Comparison of ENCODE assay signal across 8 cellular contexts in genomic region chr20:49276201-49276894, GRCh38. TPM values are rescaled to one million over a fixed set of nuclear protein-coding genes. Genes with fewer than 3 reads are reported as not detected.
DNase-seq lines count a peak whose midpoint lies in the region; ATAC-seq and TF ChIP-seq lines count a peak whose summit lies in the region.

No MANE protein-coding gene starts in this region.

- no peak overlapping the region for H3K23ac ChIP-seq in H9 (ENCODE audit: insufficient read length, low read depth, low read length)

- POLR2A ChIA-PET in AG04449 (lab: Yijun Ruan, JAX) = interaction anchor here (1.1 kb wide), 1 partner anchor 24 kb away, joined by 7 read pairs; no protein-coding TSS in a partner anchor

- H3K56ac ChIP-seq in H9 (ENCODE audit: insufficient read length, low read depth, low read length) = no peak overlapping the region

- peaks cover 36% of the 10 kb centered on the region for H3K79me2 ChIP-seq in H9 (ENCODE audit: insufficient read depth, low read length)

- no peak overlapping the region for H2BK20ac ChIP-seq in H9 (ENCODE audit: low read depth, low read length, poor library complexity, severe bottlenecking)

- H3K4me2 ChIP-seq in H9 (ENCODE audit: insufficient read depth, insufficient read length, low read length) = peak overlapping the region; percentile 80
- H3K4me2 ChIP-seq in skeletal muscle satellite cell (ENCODE audit: low read length) = peak overlapping the region; percentile 74

- no peak overlapping the region for H3K27ac ChIP-seq in H9 (ENCODE audit: insufficient read length, low read depth, low read length)
- peak overlapping the region in 11 of 12 donors; percentile 90 to 99 (median 96) for H3K27ac ChIP-seq in heart left ventricle

- peak; percentile 49 for ATAC-seq in activated T-cell treated with anti-CD3 and anti-CD28 coated beads, Interleukin-2, amount 50 U/mL, for 72 hours (replicated peaks in 1 of 2)
- peak in 1 of 4 donors; percentile 20 for ATAC-seq in heart left ventricle
- no peak for ATAC-seq in GM18511 (IDR thresholded peaks at IDR 0.05; ENCODE audit: unreplicated experiment)

- H4K8ac ChIP-seq in H9 (replicated peaks; ENCODE audit: insufficient read length, low read depth, low read length) = no peak overlapping the region

- no peak overlapping the region for H2BK120ac ChIP-seq in H9 (ENCODE audit: low read depth, low read length, poor library complexity, severe bottlenecking)

- no peak overlapping the region for H2BK12ac ChIP-seq in H9 (ENCODE audit: insufficient read length, low read depth, low read length)

- TF ChIP-seq CTCF in AG04449 (IDR thresholded peaks at IDR 0.05; ENCODE audit: insufficient read depth, low read length, missing control alignments) = no peak
- no peak for TF ChIP-seq CTCF in H9 (conservative IDR thresholded peaks at IDR 0.05)
- TF ChIP-seq CTCF in heart left ventricle (IDR thresholded peaks at IDR 0.05) = no peak

- peak overlapping the region; percentile 99 for H3K4me3 ChIP-seq in AG04449 (ENCODE audit: low read depth, low read length)
- peak overlapping the region in 11 of 12 donors; percentile 64 to 90 (median 82) for H3K4me3 ChIP-seq in heart left ventricle
- H3K4me3 ChIP-seq in skeletal muscle satellite cell (ENCODE audit: low read length) = peak overlapping the region; percentile 81

- CTCF ChIA-PET in AG04449 (lab: Yijun Ruan, JAX) = interaction anchor here (0.9 to 4.0 kb wide), 6 partner anchors 9 to 208 kb away, joined by 3 to 17 read pairs (median 3); no protein-coding TSS in a partner anchor

- no peak overlapping the region for H3K4ac ChIP-seq in H9 (ENCODE audit: low read depth, low read length)

- H3K9me3 Mint-ChIP-seq in H9 = peaks cover 21 to 32% of the 10 kb centered on the region in 2 experiments
- peaks cover 5 to 6% of the 10 kb centered on the region in 2 donors for H3K9me3 Mint-ChIP-seq in activated T-cell treated with anti-CD3 and anti-CD28 coated beads, Interleukin-2, amount 50 U/mL, for 72 hours

- peaks cover 18 to 24% of the 10 kb centered on the region in 2 experiments for H3K4me1 Mint-ChIP-seq in H9
- H3K4me1 Mint-ChIP-seq in activated T-cell treated with anti-CD3 and anti-CD28 coated beads, Interleukin-2, amount 50 U/mL, for 72 hours (ENCODE audit: low read depth) = peaks cover 72% of the 10 kb centered on the region

- H3K36me3 Mint-ChIP-seq in H9 (ENCODE audit: insufficient read depth in 1 of 3, low read depth in 3 of 3) = peaks cover 43 to 67% (median 62%) of the 10 kb centered on the region in 3 experiments
- H3K36me3 Mint-ChIP-seq in activated T-cell treated with anti-CD3 and anti-CD28 coated beads, Interleukin-2, amount 50 U/mL, for 72 hours (ENCODE audit: insufficient read depth in 2 of 2) = peaks cover 45 to 70% of the 10 kb centered on the region in 2 donors

- WGBS in H9 (ENCODE audit: extremely low coverage, insufficient read length, low lambda C conversion rate) = no CpG with 5 or more reads among the region's 2 CpGs
- WGBS in heart left ventricle, 4 donors = 9 to 17% (median 11%) methylated on average over 2 of the region's 2 CpGs

- no peak overlapping the region for H2BK15ac ChIP-seq in H9 (ENCODE audit: low read depth, low read length)

- H4K20me1 ChIP-seq in H9 (ENCODE audit: control insufficient read depth, insufficient read depth, insufficient read length) = no peaks in the 10 kb centered on the region

- no peaks in the 10 kb centered on the region for H3K27me3 ChIP-seq in H9 (ENCODE audit: insufficient read depth, low read length)
- no peaks in the 10 kb centered on the region for H3K27me3 ChIP-seq in heart left ventricle
- H3K27me3 ChIP-seq in skeletal muscle satellite cell (ENCODE audit: control insufficient read depth, insufficient read depth, low read length) = no peaks in the 10 kb centered on the region

- H3K14ac ChIP-seq in H9 (ENCODE audit: insufficient read depth, low read length) = no peak overlapping the region

- H3K36me3 ChIP-seq in heart left ventricle (peaks cover 9 to 73% (median 60%) of the 10 kb centered on the region in 9 donors), skeletal muscle satellite cell (ENCODE audit: insufficient read depth, low read length) (peaks cover 58% of the 10 kb centered on the region)

- H3K27ac Mint-ChIP-seq in H9 = no peak overlapping the region
- H3K27ac Mint-ChIP-seq in activated T-cell treated with anti-CD3 and anti-CD28 coated beads, Interleukin-2, amount 50 U/mL, for 72 hours = peak overlapping the region; percentile 100

- H3K18ac ChIP-seq in H9 (ENCODE audit: insufficient read length, low read depth, low read length) = no peak overlapping the region

- H3K79me1 ChIP-seq in H9 (ENCODE audit: insufficient read depth, low read depth, low read length, poor library complexity, severe bottlenecking) = no peaks in the 10 kb centered on the region

- H2BK5ac ChIP-seq in H9 (ENCODE audit: insufficient read length, low read length) = no peak overlapping the region

- DNase-seq in AG04449 (ENCODE audit: low read depth, low spot score) (no peak), H9 (no peak), NOMO-1 treated with DMSO at 0.1 percent for 48 hours (lab: John Stamatoyannopoulos, UW; ENCODE audit: unreplicated experiment) (peak; percentile 77), heart left ventricle (peak in 3 of 5 donors; percentile 28 to 50 (median 49)), amniotic stem cell (lab: John Stamatoyannopoulos, UW) (no peak)
- DNase-seq in activated T-cell treated with anti-CD3 and anti-CD28 coated beads, Interleukin-2, amount 50 U/mL, for 72 hours = peak; percentile 64 to 77

- intact Hi-C loops in heart left ventricle (cut with DNase I) = no loop called here

- TF ChIP-seq POLR2A in heart left ventricle (IDR thresholded peaks at IDR 0.05) = no peak

- H3K4me3 Mint-ChIP-seq in H9 = peak overlapping the region; percentile 99
- H3K4me3 Mint-ChIP-seq in activated T-cell treated with anti-CD3 and anti-CD28 coated beads, Interleukin-2, amount 50 U/mL, for 72 hours = peak overlapping the region; percentile 93 to 100

- peaks cover 30% of the 10 kb centered on the region for H3K23me2 ChIP-seq in H9 (ENCODE audit: insufficient read length, low read depth, low read length, poor library complexity, severe bottlenecking)

- peaks cover 16% of the 10 kb centered on the region; the same call in 1 of the 2 replicates for H3K27me3 Mint-ChIP-seq in H9 (ENCODE audit: low read depth)
- no peaks in the 10 kb centered on the region for H3K27me3 Mint-ChIP-seq in activated T-cell treated with anti-CD3 and anti-CD28 coated beads, Interleukin-2, amount 50 U/mL, for 72 hours (ENCODE audit: low read depth)

- no peak overlapping the region for H4K91ac ChIP-seq in H9 (ENCODE audit: insufficient read length, low read depth, low read length)

- H2AFZ ChIP-seq in H9 (ENCODE audit: low read length) = no peak overlapping the region

- H3K9me3 ChIP-seq in H9 (ENCODE audit: control insufficient read depth, low read depth, low read length) = no peaks in the 10 kb centered on the region
- peaks cover 0 to 18% (median 7%) of the 10 kb centered on the region in 12 donors for H3K9me3 ChIP-seq in heart left ventricle
- peaks cover 10% of the 10 kb centered on the region for H3K9me3 ChIP-seq in skeletal muscle satellite cell (replicated peaks; ENCODE audit: low read length)

- H3K9ac ChIP-seq in H9 (ENCODE audit: extremely low read depth, insufficient read length, low read length) (no peak overlapping the region), skeletal muscle satellite cell (ENCODE audit: low read depth, low read length) (peak overlapping the region; percentile 91)

- no peak overlapping the region for H4K5ac ChIP-seq in H9 (ENCODE audit: insufficient read length, low read depth, low read length)

- no peak overlapping the region for H2AK5ac ChIP-seq in H9 (ENCODE audit: insufficient read length, low read length)

- no peak overlapping the region for H3T11ph ChIP-seq in H9 (ENCODE audit: low read length)

- no peaks in the 10 kb centered on the region for H3K4me1 ChIP-seq in H9 (ENCODE audit: insufficient read depth, low read length)
- peaks cover 22 to 77% (median 43%) of the 10 kb centered on the region in 12 donors for H3K4me1 ChIP-seq in heart left ventricle
- peaks cover 19% of the 10 kb centered on the region for H3K4me1 ChIP-seq in skeletal muscle satellite cell (ENCODE audit: control insufficient read depth, insufficient read depth, low read length)

RNA-seq across cellular contexts. Expression of gene ZNFX1, which starts 1.5 kb away (rescaled TPM):
- total RNA-seq in H9 (2021) (12.8 and 13.3 TPM in 2 replicates), heart left ventricle (10 to 100 TPM; 18.2 to 55.8 (median 26.8) TPM)
- total RNA-seq in activated T-cell treated with anti-CD3 and anti-CD28 coated beads, Interleukin-2, amount 50 U/mL, for 72 hours = 10 to 100 TPM; 37.8 to 48.8 TPM
- polyA plus RNA-seq in heart left ventricle = 10 to 100 TPM in 1 of 2 donors, 1 to 10 TPM in 1; 6.4 to 16.2 TPM
- 34.5 and 35.2 TPM in 2 replicates for total RNA-seq in skeletal muscle satellite cell (2012; rRNA removed)

RNA-seq across cellular contexts. Expression of gene DDX27, which starts 57.1 kb away (rescaled TPM):
- total RNA-seq in H9 (2021) (46.9 and 50.3 TPM in 2 replicates), heart left ventricle (10 to 100 TPM; 12.0 to 18.3 (median 13.4) TPM)
- 10 to 100 TPM; 49.6 to 49.8 TPM for total RNA-seq in activated T-cell treated with anti-CD3 and anti-CD28 coated beads, Interleukin-2, amount 50 U/mL, for 72 hours
- 10 to 100 TPM; 13.9 to 34.2 TPM for polyA plus RNA-seq in heart left ventricle
- 33.9 and 37.3 TPM in 2 replicates for total RNA-seq in skeletal muscle satellite cell (2012; rRNA removed)

Comparison
In these comparisons a context has a peak if more than half of its experiments do, and no peak if none do; other contexts are left out.
1. DNase-seq: peak in NOMO-1 treated with DMSO at 0.1 percent for 48 hours (single experiment), activated T-cell treated with anti-CD3 and anti-CD28 coated beads, Interleukin-2, amount 50 U/mL, for 72 hours (2 of 2) and heart left ventricle (3 of 5); none in AG04449 (single experiment), H9 (single experiment) and amniotic stem cell (single experiment).
2. Peak in every context shown above with its lines, with median percentiles within 50 percentile points of each other: H3K4me3 ChIP-seq.